ENCODE assay signal across 13 cellular contexts in genomic region chr11:6626971-6627761, GRCh38. TPM values are rescaled to one million over a fixed set of nuclear protein-coding genes. Genes with fewer than 3 reads are reported as not detected.
DNase-seq lines count a peak whose midpoint lies in the region; ATAC-seq, FAIRE-seq and TF ChIP-seq lines count a peak whose summit lies in the region.
"Had no signal": no experiment of that assay in that cellular context is flagged by ENCODE, and none has a peak within 500 bp of the region (broad histone marks: within the 10 kb centered on the region; RNA-seq: fewer than 3 reads in every experiment).

No MANE protein-coding gene starts in this region.

- no peaks in the 10 kb centered on the region for H3K79me2 ChIP-seq in PC-9 (ENCODE audit: low read depth)
- H3K79me2 ChIP-seq: parathyroid adenoma had no signal

- ATAC-seq in central memory CD8-positive, alpha-beta T cell (replicated peaks; ENCODE audit: extremely low read depth, poor library complexity, severe bottlenecking): no peak
- no peak for ATAC-seq in naive thymus-derived CD8-positive, alpha-beta T cell
- ATAC-seq: lower lobe of right lung had no signal

- intact Hi-C loops in PC-9 (cut with micrococcal nuclease; ENCODE audit: unreplicated experiment): no loop called here

- H3K4me1 ChIP-seq in tibial nerve (peaks cover 0 to 4% (median 2%) of the 10 kb centered on the region in 4 donors), PC-9 (replicated peaks; ENCODE audit: insufficient read depth) (no peaks in the 10 kb centered on the region)
- H3K4me1 ChIP-seq: lower lobe of right lung, parathyroid adenoma had no signal

- no peak overlapping the region for H3K4me3 ChIP-seq in tibial nerve
- H3K4me3 ChIP-seq in PC-9: no peak overlapping the region
- H3K4me3 ChIP-seq: lower lobe of right lung, stomach had no signal

- no peak overlapping the region for H2AFZ ChIP-seq in PC-9
- H2AFZ ChIP-seq: parathyroid adenoma had no signal

- H3K4me2 ChIP-seq in PC-9: no peak overlapping the region

- TF ChIP-seq CTCF in tibial nerve (IDR thresholded peaks at IDR 0.05) (no peak), PC-9 (conservative IDR thresholded peaks at IDR 0.05) (no peak)

- no peaks in the 10 kb centered on the region for H4K20me1 ChIP-seq in PC-9 (ENCODE audit: insufficient read depth)

- no peaks in the 10 kb centered on the region for H3K9me2 ChIP-seq in PC-9 (ENCODE audit: insufficient read depth)

- CTCF ChIA-PET in PC-9 (lab: Charles Lee): no interaction called here

- H3K27ac ChIP-seq in KOPT-K1 (ENCODE audit: low read depth, low read length, poor library complexity, severe bottlenecking) (peak overlapping the region; percentile 41), tibial nerve (no peak overlapping the region), PC-9 (no peak overlapping the region)
- H3K27ac ChIP-seq: lower lobe of right lung, parathyroid adenoma, stomach had no signal

- peaks cover 0 to 13% of the 10 kb centered on the region in 2 donors for H3K27me3 ChIP-seq in tibial nerve
- H3K27me3 ChIP-seq in PC-9 (ENCODE audit: insufficient read depth, low read depth): no peaks in the 10 kb centered on the region
- H3K27me3 ChIP-seq: stomach had no signal

- H3K4me3 Mint-ChIP-seq in central memory CD8-positive, alpha-beta T cell: peak overlapping the region; percentile 6
- peak overlapping the region; percentile 7 to 69 (median 52) for H3K4me3 Mint-ChIP-seq in naive thymus-derived CD8-positive, alpha-beta T cell

- TF ChIP-seq EP300 in tibial nerve (IDR thresholded peaks at IDR 0.05): no peak

- no peaks in the 10 kb centered on the region for H3K9me3 Mint-ChIP-seq in central memory CD8-positive, alpha-beta T cell
- no peaks in the 10 kb centered on the region for H3K9me3 Mint-ChIP-seq in naive thymus-derived CD8-positive, alpha-beta T cell

- POLR2A ChIA-PET in naive thymus-derived CD8-positive, alpha-beta T cell (lab: Charles Lee): interaction anchor here (0.9 to 2.0 kb wide), 5 partner anchors 9 to 56 kb away, joined by 3 to 12 read pairs (median 6); partner anchors contain the start of genes MRPL17, TAF10 and TPP1
- POLR2A ChIA-PET in PC-9 (lab: Charles Lee; ENCODE audit: unreplicated experiment): interaction anchor here (0.5 to 0.7 kb wide), 2 partner anchors 12 to 15 kb away, joined by 3 to 11 read pairs; partner anchors contain the start of gene TAF10

- TF ChIP-seq POLR2A in GM12891 (IDR thresholded peaks at IDR 0.05; ENCODE audit: low read depth, low read length) (no peak), tibial nerve (IDR thresholded peaks at IDR 0.05) (no peak)

- peaks cover 53% of the 10 kb centered on the region; the same call in 1 of the 2 replicates for H3K36me3 ChIP-seq in KOPT-K1 (ENCODE audit: insufficient read depth, low read length)
- peaks cover 0 to 67% (median 0%) of the 10 kb centered on the region in 3 donors for H3K36me3 ChIP-seq in tibial nerve
- H3K36me3 ChIP-seq in PC-9 (ENCODE audit: low read depth): no peaks in the 10 kb centered on the region

- peak; percentile 48 for FAIRE-seq in GM12891 (lab: Jason Lieb, UNC)
- FAIRE-seq: D721Med had no signal

- DNase-seq in GM12891 (ENCODE audit: insufficient read length, low spot score) (no peak), tibial nerve (ENCODE audit: low spot score in 2 of 2) (no peak), NCI-H526 (lab: John Stamatoyannopoulos, UW) (no peak), PC-9 (no peak)
- DNase-seq in central memory CD8-positive, alpha-beta T cell (ENCODE audit: low spot score in 2 of 2): no peak
- no peak for DNase-seq in naive thymus-derived CD8-positive, alpha-beta T cell
- DNase-seq: effector CD8-positive, alpha-beta T cell; lower lobe of right lung; stimulated activated CD4-positive, alpha-beta T cell treated with anti-CD3 and anti-CD28 coated beads, Interleukin-2, amount 100 ng/mL, for 24 hours; stomach had no signal

- H3F3A ChIP-seq in PC-9 (ENCODE audit: insufficient read depth, low read depth): no peaks in the 10 kb centered on the region

- H3K36me3 Mint-ChIP-seq in central memory CD8-positive, alpha-beta T cell (ENCODE audit: insufficient read depth): peaks cover 7% of the 10 kb centered on the region
- peaks cover 0 to 37% (median 14%) of the 10 kb centered on the region in 3 donors for H3K36me3 Mint-ChIP-seq in naive thymus-derived CD8-positive, alpha-beta T cell

- H3K9me3 ChIP-seq in KOPT-K1 (ENCODE audit: insufficient read depth, low read length, poor library complexity, severe bottlenecking) (no peaks in the 10 kb centered on the region), tibial nerve (no peaks in the 10 kb centered on the region), PC-9 (ENCODE audit: insufficient read depth, low read depth) (no peaks in the 10 kb centered on the region)
- H3K9me3 ChIP-seq: lower lobe of right lung, stomach had no signal

- H3K27me3 Mint-ChIP-seq in central memory CD8-positive, alpha-beta T cell: no peaks in the 10 kb centered on the region
- H3K27me3 Mint-ChIP-seq in naive thymus-derived CD8-positive, alpha-beta T cell: no peaks in the 10 kb centered on the region

- H3K27ac Mint-ChIP-seq in central memory CD8-positive, alpha-beta T cell (ENCODE audit: low read depth): peak overlapping the region; percentile 15
- peak overlapping the region; percentile 1 to 90 (median 79) for H3K27ac Mint-ChIP-seq in naive thymus-derived CD8-positive, alpha-beta T cell

- BruUV-seq in PC-9 (replicated peaks; lab: Mats Ljungman, UMichigan): no TSS peak

- WGBS in tibial nerve, 2 donors: 83 to 85% methylated on average over 17 of the region's 19 CpGs

- H3K4me1 Mint-ChIP-seq in central memory CD8-positive, alpha-beta T cell: peaks cover 12% of the 10 kb centered on the region
- peaks cover 7 to 31% (median 20%) of the 10 kb centered on the region in 4 donors for H3K4me1 Mint-ChIP-seq in naive thymus-derived CD8-positive, alpha-beta T cell

TF ChIP-seq in GM12891, 5 proteins besides CTCF, POLR2A, EP300 and RAD21:
- TF ChIP-seq PAX5 (IDR thresholded peaks at IDR 0.05; ENCODE audit: insufficient read depth, low read length, severe bottlenecking): no peak
- no peak for TF ChIP-seq POU2F2 (IDR thresholded peaks at IDR 0.05; ENCODE audit: low read depth, low read length)
- no peak for TF ChIP-seq TAF1 (IDR thresholded peaks at IDR 0.05; ENCODE audit: low read depth, low read length)
- no peak for TF ChIP-seq SPI1 (IDR thresholded peaks at IDR 0.05; ENCODE audit: low read depth, low read length)
- TF ChIP-seq POLR2AphosphoS5 (IDR thresholded peaks at IDR 0.05; ENCODE audit: low read depth, low read length): no peak

RNA-seq across cellular contexts. Expression of gene TPP1, which starts 7.9 kb away (rescaled TPM):
- polyA plus RNA-seq in GM12891 (2012; ENCODE audit: low read depth, missing spikeins): 49.7 TPM
- total RNA-seq in naive thymus-derived CD8-positive, alpha-beta T cell: 100 to 1,000 TPM; 130 TPM
- 100 to 1,000 TPM in 1 of 3 donors, 10 to 100 TPM in 2; 84.8 to 107 (median 85.1) TPM for polyA plus RNA-seq in naive thymus-derived CD8-positive, alpha-beta T cell
- total RNA-seq in tibial nerve (10 to 100 TPM; 45.6 to 81.3 (median 58.0) TPM), PC-9 (2021) (31.4 and 46.7 TPM in 2 replicates)

RNA-seq across cellular contexts. Expression of gene TAF10, which starts 15.2 kb away (rescaled TPM):
- polyA plus RNA-seq in GM12891 (2012; ENCODE audit: low read depth, missing spikeins): 241 TPM
- total RNA-seq in naive thymus-derived CD8-positive, alpha-beta T cell: 100 to 1,000 TPM; 107 to 116 TPM
- 100 to 1,000 TPM; 247 to 332 (median 249) TPM for polyA plus RNA-seq in naive thymus-derived CD8-positive, alpha-beta T cell
- total RNA-seq in tibial nerve (100 to 1,000 TPM; 148 to 235 (median 155) TPM), PC-9 (2021) (51.5 and 61.2 TPM in 2 replicates)

RNA-seq across cellular contexts. Expression of gene ILK, which starts 23.6 kb away (rescaled TPM):
- polyA plus RNA-seq in GM12891 (2012; ENCODE audit: low read depth, missing spikeins): 56.8 TPM
- 10 to 100 TPM; 88.5 to 93.5 TPM for total RNA-seq in naive thymus-derived CD8-positive, alpha-beta T cell
- polyA plus RNA-seq in naive thymus-derived CD8-positive, alpha-beta T cell: 10 to 100 TPM; 63.7 to 72.5 (median 68.5) TPM
- total RNA-seq in tibial nerve (100 to 1,000 TPM; 139 to 148 (median 140) TPM), PC-9 (2021) (65.3 and 69.7 TPM in 2 replicates)

RNA-seq across cellular contexts. Expression of gene RRP8, which starts 23.8 kb away (rescaled TPM):
- polyA plus RNA-seq in GM12891 (2012; ENCODE audit: low read depth, missing spikeins): 15.0 TPM
- 10 to 100 TPM; 35.3 to 35.7 TPM for total RNA-seq in naive thymus-derived CD8-positive, alpha-beta T cell
- 10 to 100 TPM; 17.8 to 25.9 (median 20.9) TPM for polyA plus RNA-seq in naive thymus-derived CD8-positive, alpha-beta T cell
- 10 to 100 TPM; 13.9 to 34.1 (median 18.2) TPM for total RNA-seq in tibial nerve
- total RNA-seq in PC-9 (2021): 10.0 and 10.1 TPM in 2 replicates

RNA-seq across cellular contexts. Expression of gene DCHS1, which starts 28.4 kb away (rescaled TPM):
- 0.98 TPM for polyA plus RNA-seq in GM12891 (2012; ENCODE audit: low read depth, missing spikeins)
- 10 to 100 TPM; 14.4 to 14.9 TPM for total RNA-seq in naive thymus-derived CD8-positive, alpha-beta T cell
- 1 to 10 TPM; 2.2 to 6.1 (median 2.9) TPM for polyA plus RNA-seq in naive thymus-derived CD8-positive, alpha-beta T cell
- total RNA-seq in tibial nerve: 10 to 100 TPM; 12.6 to 27.8 (median 20.1) TPM
- total RNA-seq in PC-9 (2021): 0.20 and 0.22 TPM in 2 replicates
